In genomic region chr3:89570465-89570864, GRCh38 we compare ENCODE assay signal across 23 cellular contexts.
"Had no signal": no experiment of that assay in that cellular context is flagged by ENCODE, and none has a peak within 500 bp of the region (broad histone marks: within the 10 kb centered on the region; RNA-seq: fewer than 3 reads in every experiment).

No MANE protein-coding gene starts in this region.

- H3K9ac ChIP-seq: neural progenitor cell had no signal

- H3K36me3 ChIP-seq: neural progenitor cell, neutrophil, pancreas, prostate gland, right lobe of liver, sigmoid colon, stomach, thoracic aorta, thyroid gland, tibial nerve, upper lobe of left lung, vagina had no signal

- H2AFZ ChIP-seq: neural progenitor cell had no signal

- H3K4me2 ChIP-seq: neural progenitor cell had no signal

- H3K9me3 ChIP-seq: neutrophil, pancreas, prostate gland, right lobe of liver, thyroid gland, upper lobe of left lung, vagina had no signal

- H3K27ac ChIP-seq: neural progenitor cell, neutrophil, pancreas, prostate gland, right lobe of liver, sigmoid colon, stomach, thoracic aorta, thyroid gland, tibial nerve, upper lobe of left lung, vagina had no signal

- H3K4me1 ChIP-seq: neural progenitor cell, pancreas, prostate gland, right lobe of liver, thyroid gland, tibial nerve had no signal

- ATAC-seq: natural killer cell; pancreas; right lobe of liver; stimulated activated effector memory CD8-positive, alpha-beta T cell treated with anti-CD3 and anti-CD28 coated beads, Interleukin-12 subunit alpha, Interleukin-12 subunit beta, amount 100 ng/mL, for 72 hours; stimulated activated naive B cell treated with anti-CD40 and anti-IgM and Interleukin-4, amounts not matched to agents 10 μg/mL and 1 μg/mL and 100 μg/mL, for 72 hours had no signal

- DNase-seq: natural killer cell; retina; right lobe of liver; sigmoid colon; small intestine; stimulated activated CD4-positive, alpha-beta T cell treated with anti-CD3 and anti-CD28 coated beads, Interleukin-15, amount 100 ng/mL, for 24 hours; stimulated activated CD4-positive, alpha-beta T cell treated with anti-CD3 and anti-CD28 coated beads, Interleukin-2, amount 100 ng/mL, for 24 hours; stimulated activated CD4-positive, alpha-beta T cell treated with anti-CD3 and anti-CD28 coated beads, Interleukin-2, amount 100 ng/mL, for 48 hours; stimulated activated CD4-positive, alpha-beta T cell treated with anti-CD3 and anti-CD28 coated beads, Interleukin-4, amount 100 ng/mL, for 24 hours; stimulated activated naive B cell treated with anti-CD40 and anti-IgM and Interleukin-4, amounts not matched to agents 10 μg/mL and 1 μg/mL and 100 μg/mL, for 72 hours; stimulated activated naive CD4-positive, alpha-beta T cell treated with Interleukin-2 at 50 U/mL for 16 hours; stomach; thyroid gland; trophoblast cell had no signal

- H3K4me3 ChIP-seq: neural progenitor cell, pancreas, prostate gland, right lobe of liver, sigmoid colon, stomach, thoracic aorta, thyroid gland, tibial nerve, upper lobe of left lung, vagina had no signal

- H3K27me3 ChIP-seq: neural progenitor cell, neutrophil, pancreas, right lobe of liver, sigmoid colon, stomach, thyroid gland, tibial nerve, upper lobe of left lung, vagina had no signal
